Comparison of ENCODE assay signal across 17 cellular contexts in genomic region chr22:20433686-20434241, GRCh38. TPM values are rescaled to one million over a fixed set of nuclear protein-coding genes. Genes with fewer than 3 reads are reported as not detected.
A peak's percentile ranks its signal among the peaks of the same experiment; 100 is the strongest.
DNase-seq lines count a peak whose midpoint lies in the region; ATAC-seq and TF ChIP-seq lines count a peak whose summit lies in the region.
"Had no signal": no experiment of that assay in that cellular context is flagged by ENCODE, and none has a peak within 500 bp of the region (broad histone marks: within the 10 kb centered on the region; RNA-seq: fewer than 3 reads in every experiment).

No MANE protein-coding gene starts in this region.

- TF ChIP-seq POLR2A in spleen (IDR thresholded peaks at IDR 0.05) = no peak

- no peak overlapping the region for H3K27ac Mint-ChIP-seq in activated naive CD4-positive, alpha-beta T cell treated with anti-CD3 and anti-CD28 coated beads, Interleukin-2, amount 50 U/mL, for 24 hours
- no peak overlapping the region for H3K27ac Mint-ChIP-seq in activated naive CD4-positive, alpha-beta T cell treated with anti-CD3 and anti-CD28 coated beads, Interleukin-2, amount 10 ng/mL, durations not matched to agents 7 days and 5 days
- H3K27ac Mint-ChIP-seq in nephron = peak overlapping the region in 2 of 3 experiments; percentile 20 to 48

- CTCF ChIA-PET in activated naive CD4-positive, alpha-beta T cell treated with anti-CD3 and anti-CD28 coated beads, Interleukin-2, amount 10 ng/mL, durations not matched to agents 7 days and 5 days (lab: Charles Lee) = interaction anchor here (0.8 to 1.6 kb wide), 2 partner anchors 20 to 23 kb away, joined by 3 to 6 read pairs; no protein-coding TSS in a partner anchor

- H3K9me3 Mint-ChIP-seq in activated naive CD4-positive, alpha-beta T cell treated with anti-CD3 and anti-CD28 coated beads, Interleukin-2, amount 50 U/mL, for 24 hours = no peaks in the 10 kb centered on the region
- H3K9me3 Mint-ChIP-seq in activated naive CD4-positive, alpha-beta T cell treated with anti-CD3 and anti-CD28 coated beads, Interleukin-2, amount 10 ng/mL, durations not matched to agents 7 days and 5 days = no peaks in the 10 kb centered on the region
- H3K9me3 Mint-ChIP-seq in nephron = no peaks in the 10 kb centered on the region

- ATAC-seq in RWPE2 (ENCODE audit: low read depth) (no peak), GM21526 (IDR thresholded peaks at IDR 0.05; ENCODE audit: low FRiP score, unreplicated experiment) (no peak), HG02798 (IDR thresholded peaks at IDR 0.05; ENCODE audit: poor library complexity, unreplicated experiment) (no peak), HG02885 (IDR thresholded peaks at IDR 0.05; ENCODE audit: poor library complexity, unreplicated experiment) (no peak)

- intact Hi-C loops in spleen (cut with DNase I; ENCODE audit: low total_unique reads) = no loop called here

- H3K36me3 ChIP-seq in RWPE2 (ENCODE audit: low read depth) (0 out of 2 replicates have a peak, but pooled peaks cover 3% of the 10 kb centered on the region), spleen (peaks cover 0 to 16% (median 0%) of the 10 kb centered on the region in 6 donors)

- H3K4me3 Mint-ChIP-seq in activated naive CD4-positive, alpha-beta T cell treated with anti-CD3 and anti-CD28 coated beads, Interleukin-2, amount 50 U/mL, for 24 hours = peak overlapping the region; percentile 62
- H3K4me3 Mint-ChIP-seq in activated naive CD4-positive, alpha-beta T cell treated with anti-CD3 and anti-CD28 coated beads, Interleukin-2, amount 10 ng/mL, durations not matched to agents 7 days and 5 days = no peak overlapping the region
- H3K4me3 Mint-ChIP-seq in nephron = peak overlapping the region; percentile 81 to 85 (median 84)

- H3K27ac ChIP-seq in RWPE2 (ENCODE audit: poor library complexity, severe bottlenecking) (no peak overlapping the region), spleen (no peak overlapping the region)
- H3K27ac ChIP-seq: C4-2B, SJSA1 had no signal

- peaks cover 4% of the 10 kb centered on the region for H3K36me3 Mint-ChIP-seq in activated naive CD4-positive, alpha-beta T cell treated with anti-CD3 and anti-CD28 coated beads, Interleukin-2, amount 50 U/mL, for 24 hours
- peaks cover 3% of the 10 kb centered on the region for H3K36me3 Mint-ChIP-seq in activated naive CD4-positive, alpha-beta T cell treated with anti-CD3 and anti-CD28 coated beads, Interleukin-2, amount 10 ng/mL, durations not matched to agents 7 days and 5 days
- peaks cover 21% of the 10 kb centered on the region for H3K36me3 Mint-ChIP-seq in nephron (ENCODE audit: low read depth)

- H3K4me1 ChIP-seq in RWPE2 (ENCODE audit: insufficient read depth, poor library complexity, severe bottlenecking) (no peaks in the 10 kb centered on the region), spleen (peaks cover 24 to 91% (median 60%) of the 10 kb centered on the region in 6 donors)

- DNase-seq in activated naive CD4-positive, alpha-beta T cell treated with anti-CD3 and anti-CD28 coated beads, Interleukin-2, amount 10 ng/mL, durations not matched to agents 7 days and 5 days = no peak
- DNase-seq in RWPE2 (ENCODE audit: low spot score) = peak; percentile 34
- DNase-seq in spleen = peak; percentile 32
- DNase-seq: Caco-2, Karpas-422, MM.1S, NCI-H1105 treated with DMSO at 0.1 percent for 48 hours, NCI-H187, NCI-H446 treated with DMSO at 0.1 percent for 48 hours, NCI-H748 treated with DMSO at 0.1 percent for 48 hours had no signal

- H3K4me1 Mint-ChIP-seq in activated naive CD4-positive, alpha-beta T cell treated with anti-CD3 and anti-CD28 coated beads, Interleukin-2, amount 50 U/mL, for 24 hours = peaks cover 26% of the 10 kb centered on the region
- H3K4me1 Mint-ChIP-seq in activated naive CD4-positive, alpha-beta T cell treated with anti-CD3 and anti-CD28 coated beads, Interleukin-2, amount 10 ng/mL, durations not matched to agents 7 days and 5 days = peaks cover 37% of the 10 kb centered on the region
- peaks cover 24% of the 10 kb centered on the region for H3K4me1 Mint-ChIP-seq in nephron

- H3K4me3 ChIP-seq in RWPE2 (ENCODE audit: severe bottlenecking) = no peak overlapping the region
- no peak overlapping the region for H3K4me3 ChIP-seq in spleen
- H3K4me3 ChIP-seq: SJSA1 had no signal

- TF ChIP-seq CTCF in RWPE2 (IDR thresholded peaks at IDR 0.05; ENCODE audit: poor library complexity, severe bottlenecking) (no peak), nephron (IDR thresholded peaks at IDR 0.05; ENCODE audit: unreplicated experiment in 3 of 3) (no peak), spleen (IDR thresholded peaks at IDR 0.05 in 8 of 11, conservative IDR thresholded peaks at IDR 0.05 in 3 of 11) (no peak)

- 76 to 87% (median 77%) methylated on average over 4 of the region's 4 CpGs for WGBS in spleen, 5 donors

- H3K9me3 ChIP-seq in RWPE2 (ENCODE audit: severe bottlenecking) (no peaks in the 10 kb centered on the region), spleen (no peaks in the 10 kb centered on the region)
- H3K9me3 ChIP-seq: Caco-2 had no signal

- peaks cover 32% of the 10 kb centered on the region for H3K27me3 Mint-ChIP-seq in activated naive CD4-positive, alpha-beta T cell treated with anti-CD3 and anti-CD28 coated beads, Interleukin-2, amount 50 U/mL, for 24 hours
- H3K27me3 Mint-ChIP-seq in activated naive CD4-positive, alpha-beta T cell treated with anti-CD3 and anti-CD28 coated beads, Interleukin-2, amount 10 ng/mL, durations not matched to agents 7 days and 5 days = peaks cover 98% of the 10 kb centered on the region
- H3K27me3 Mint-ChIP-seq in nephron (ENCODE audit: low read depth) = peaks cover 46% of the 10 kb centered on the region

- no peaks in the 10 kb centered on the region for H3K27me3 ChIP-seq in RWPE2 (ENCODE audit: insufficient read depth, poor library complexity, severe bottlenecking)
- peaks cover 3 to 100% (median 64%) of the 10 kb centered on the region in 7 donors for H3K27me3 ChIP-seq in spleen (replicated peaks in 1 of 7)
- H3K27me3 ChIP-seq: SJSA1 had no signal

RNA-seq across cellular contexts. Expression of gene SCARF2, which starts 3.9 kb away (rescaled TPM):
- 10 to 100 TPM in 5 of 7 donors, 1 to 10 TPM in 2; 7.1 to 18.0 (median 10.6) TPM for total RNA-seq in spleen
- polyA plus RNA-seq in spleen = 1 to 10 TPM; 1.1 to 3.0 (median 1.2) TPM

RNA-seq across cellular contexts. Expression of gene ZNF74, which starts 39.8 kb away (rescaled TPM):
- total RNA-seq in spleen = 10 to 100 TPM in 2 of 7 donors, 1 to 10 TPM in 5; 6.2 to 11.7 (median 7.7) TPM
- polyA plus RNA-seq in spleen = 1 to 10 TPM; 3.4 to 5.6 (median 3.5) TPM

Comparison
In these comparisons a context has a peak if more than half of its experiments do, and no peak if none do; other contexts are left out.
1. H3K27ac Mint-ChIP-seq: peak in nephron (2 of 3); none in activated naive CD4-positive, alpha-beta T cell treated with anti-CD3 and anti-CD28 coated beads, Interleukin-2, amount 50 U/mL, for 24 hours (single experiment) and activated naive CD4-positive, alpha-beta T cell treated with anti-CD3 and anti-CD28 coated beads, Interleukin-2, amount 10 ng/mL, durations not matched to agents 7 days and 5 days (single experiment).